Comparison of ENCODE assay signal across 26 cellular contexts in the genomic region with DNA sequence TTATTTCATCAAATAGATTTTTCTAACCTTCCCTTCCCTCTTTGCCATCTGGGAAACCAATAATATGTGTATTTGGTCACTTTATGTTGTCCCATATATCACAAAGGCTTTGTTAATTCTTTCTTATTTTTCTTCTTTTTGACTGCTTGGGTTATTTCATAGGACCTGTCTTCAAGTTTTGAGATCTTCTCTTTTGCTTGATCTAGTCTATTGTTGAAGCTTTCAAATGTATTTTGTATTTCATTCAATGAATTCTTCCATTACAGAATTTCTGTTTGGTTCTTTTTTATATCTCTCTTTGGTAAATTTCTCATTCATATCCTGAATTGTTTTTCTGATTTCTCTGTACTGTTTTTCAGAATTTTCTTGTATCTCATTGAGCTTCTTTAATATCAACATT.
"Had no signal": no experiment of that assay in that cellular context is flagged by ENCODE, and none has a peak within 500 bp of the region (broad histone marks: within the 10 kb centered on the region; RNA-seq: fewer than 3 reads in every experiment).

No MANE protein-coding gene starts in this region.

- H3K4me1 ChIP-seq: adrenal gland, Peyer's patch had no signal

- H3K27me3 Mint-ChIP-seq: activated CD4-positive, alpha-beta T cell treated with anti-CD3 and anti-CD28 coated beads for 36 hours; activated CD8-positive, alpha-beta T cell treated with anti-CD3 and anti-CD28 coated beads for 36 hours; activated naive CD8-positive, alpha-beta T cell treated with anti-CD3 and anti-CD28 coated beads, Interleukin-2, amount 10 ng/mL, durations not matched to agents 7 days and 5 days had no signal

- ATAC-seq: activated CD4-positive, alpha-beta T cell treated with anti-CD3 and anti-CD28 coated beads for 36 hours; activated CD8-positive, alpha-beta T cell treated with anti-CD3 and anti-CD28 coated beads for 36 hours; activated T-cell treated with anti-CD3 and anti-CD28 coated beads, Interleukin-2, amount 50 U/mL, for 72 hours had no signal

- H3K4me3 Mint-ChIP-seq: activated CD4-positive, alpha-beta T cell treated with anti-CD3 and anti-CD28 coated beads for 36 hours; activated CD8-positive, alpha-beta T cell treated with anti-CD3 and anti-CD28 coated beads for 36 hours; activated naive CD8-positive, alpha-beta T cell treated with anti-CD3 and anti-CD28 coated beads, Interleukin-2, amount 10 ng/mL, durations not matched to agents 7 days and 5 days; activated T-cell treated with anti-CD3 and anti-CD28 coated beads, Interleukin-2, amount 50 U/mL, for 72 hours had no signal

- H3K27ac Mint-ChIP-seq: activated CD4-positive, alpha-beta T cell treated with anti-CD3 and anti-CD28 coated beads for 36 hours; activated CD8-positive, alpha-beta T cell treated with anti-CD3 and anti-CD28 coated beads for 36 hours; activated naive CD8-positive, alpha-beta T cell treated with anti-CD3 and anti-CD28 coated beads, Interleukin-2, amount 10 ng/mL, durations not matched to agents 7 days and 5 days; activated T-cell treated with anti-CD3 and anti-CD28 coated beads, Interleukin-2, amount 50 U/mL, for 72 hours; activated T-helper 2 cell treated with anti-CD3 and anti-CD28 coated beads, Interferon-gamma antibody, Interleukin-2, Interleukin-4, amounts not matched to agents 10 μg/mL and 5 μg/mL and 100 μg/mL, durations not matched to agents 14 hours and 24 hours and 36 hours had no signal

- H3K4me3 ChIP-seq: adrenal gland, MG63, Peyer's patch had no signal

- H3K27me3 ChIP-seq: adrenal gland, MG63, Peyer's patch had no signal

- H3K9ac ChIP-seq: KMS-11 had no signal

- DNase-seq: activated CD4-positive, alpha-beta T cell treated with anti-CD3 and anti-CD28 coated beads for 36 hours; activated CD8-positive, alpha-beta memory T cell treated with anti-CD3 and anti-CD28 coated beads, Interleukin-2, amount 50 U/mL, for 4 hours; activated CD8-positive, alpha-beta T cell treated with anti-CD3 and anti-CD28 coated beads for 36 hours; activated gamma-delta T cell treated with Interleukin-2 at 50 U/mL for 16 hours; activated naive CD4-positive, alpha-beta T cell treated with anti-CD3 and anti-CD28 coated beads, Interleukin-2, amount 50 U/mL, for 16 hours; activated naive CD8-positive, alpha-beta T cell treated with anti-CD3 and anti-CD28 coated beads, Interleukin-2, amount 10 ng/mL, durations not matched to agents 7 days and 5 days; activated T-cell treated with anti-CD3 and anti-CD28 coated beads, Interleukin-2, amount 50 U/mL, for 72 hours; adrenal gland; anterior cingulate cortex; MG63; MV-4-11; NCI-H1092 treated with DMSO at 0.1 percent for 48 hours; NCI-H1417 treated with DMSO at 0.1 percent for 48 hours; NCI-H1694; NCI-H2029; NCI-H2107; NCI-H2171 treated with DMSO at 0.1 percent for 48 hours; NCI-H510A treated with DMSO at 0.1 percent for 48 hours; NCI-H69; NK-92 treated with Interleukin-12 subunit alpha and Interleukin-12 subunit beta, amount 100 ng/mL, for 24 hours; Peyer's patch; SHP77 treated with DMSO at 0.1 percent for 48 hours; T-helper 1 cell had no signal

- H3K36me3 ChIP-seq: adrenal gland had no signal

- H3K27ac ChIP-seq: adrenal gland, KMS-11, Peyer's patch, VCaP had no signal

- H3K4me2 ChIP-seq: KMS-11 had no signal
